ENCODE assay signal across 8 cellular contexts in genomic region chr1:229258031-229258850, GRCh38. TPM values are rescaled to one million over a fixed set of nuclear protein-coding genes. Genes with fewer than 3 reads are reported as not detected.
A peak's percentile ranks its signal among the peaks of the same experiment; 100 is the strongest.
DNase-seq lines count a peak whose midpoint lies in the region; ATAC-seq and TF ChIP-seq lines count a peak whose summit lies in the region.

No MANE protein-coding gene starts in this region.

- TF ChIP-seq POLR2A in esophagus muscularis mucosa (IDR thresholded peaks at IDR 0.05; ENCODE audit: low read depth) = no peak

- H3K27ac ChIP-seq in esophagus muscularis mucosa (replicated peaks in 1 of 4) (no peak overlapping the region), substantia nigra (ENCODE audit: low read depth, low read length, poor library complexity, severe bottlenecking) (peak overlapping the region; percentile 76)

- H3K4me3 Mint-ChIP-seq in nephron = no peak overlapping the region

- peaks cover 7 to 15% (median 12%) of the 10 kb centered on the region in 4 donors for H3K4me1 ChIP-seq in esophagus muscularis mucosa

- no peak for TF ChIP-seq EP300 in esophagus muscularis mucosa (IDR thresholded peaks at IDR 0.05)

- intact Hi-C loops in esophagus muscularis mucosa (cut with DNase I) = loop anchor here (5.0 to 10.0 kb wide), 2 partner anchors 523 to 596 kb away; partner anchors contain the start of gene RHOU

- peaks cover 9% of the 10 kb centered on the region for H3K27me3 Mint-ChIP-seq in nephron (ENCODE audit: low read depth)

- 15% methylated on average over 5 of the region's 5 CpGs for WGBS in esophagus muscularis mucosa

- H3K36me3 ChIP-seq in esophagus muscularis mucosa = no peaks in the 10 kb centered on the region

- H3K9me3 Mint-ChIP-seq in nephron = no peaks in the 10 kb centered on the region

- peak; percentile 78 for DNase-seq in D341Med (ENCODE audit: low spot score)
- peak; percentile 34 for DNase-seq in HS-5 (ENCODE audit: low read depth)
- peak; percentile 28 for DNase-seq in OCI-M2 (lab: John Stamatoyannopoulos, UW; ENCODE audit: unreplicated experiment)
- DNase-seq in activated T-cell treated with anti-CD3 and anti-CD28 coated beads, Interleukin-2, amount 50 U/mL, for 1 hour = peak; percentile 51
- DNase-seq in esophagus muscularis mucosa (ENCODE audit: extremely low spot score) = no peak
- DNase-seq in substantia nigra (lab: John Stamatoyannopoulos, UW) = peak in 40 of 49 donors; percentile 23 to 78 (median 60)

- H3K4me1 Mint-ChIP-seq in nephron = peaks cover 4% of the 10 kb centered on the region

- no peak for ATAC-seq in HG03039 (IDR thresholded peaks at IDR 0.05; ENCODE audit: unreplicated experiment)

- H3K4me3 ChIP-seq in esophagus muscularis mucosa = no peak overlapping the region

- H3K9me3 ChIP-seq in esophagus muscularis mucosa = no peaks in the 10 kb centered on the region

- no peaks in the 10 kb centered on the region for H3K27me3 ChIP-seq in esophagus muscularis mucosa

- TF ChIP-seq CTCF in esophagus muscularis mucosa (IDR thresholded peaks at IDR 0.05) (peak; percentile 78 to 91 (median 79)), nephron (IDR thresholded peaks at IDR 0.05; ENCODE audit: unreplicated experiment in 3 of 3) (peak; percentile 81 to 89 (median 86))

- H3K36me3 Mint-ChIP-seq in nephron (ENCODE audit: low read depth) = no peaks in the 10 kb centered on the region

- no peak overlapping the region for H3K27ac Mint-ChIP-seq in nephron

RNA-seq across cellular contexts. Expression of gene RAB4A, which starts 12.7 kb away (rescaled TPM):
- 100 to 1,000 TPM in 3 of 4 donors, 10 to 100 TPM in 1; 94.9 to 129 (median 108) TPM for total RNA-seq in esophagus muscularis mucosa
